18 cellular contexts compared by ENCODE assay signal in the genomic region with DNA sequence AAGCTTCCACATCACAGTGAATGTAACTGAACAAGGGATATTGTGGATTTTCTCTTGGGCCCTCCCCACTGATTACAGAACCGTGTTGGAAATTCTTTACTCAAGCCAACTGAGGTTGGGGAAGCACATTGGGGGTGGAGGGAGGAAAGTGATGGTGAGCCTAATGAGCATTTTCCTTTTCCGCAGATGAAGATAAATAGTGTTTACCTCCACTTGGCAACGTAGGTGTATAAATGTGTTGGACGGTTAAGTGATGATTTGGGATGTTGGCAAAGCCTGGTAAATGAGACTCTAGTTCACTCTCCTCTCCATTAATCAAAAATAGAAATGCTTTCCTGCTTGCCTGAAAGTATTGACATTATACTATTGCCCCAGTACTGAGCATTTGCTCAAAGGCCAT. TPM values are rescaled to one million over a fixed set of nuclear protein-coding genes. Genes with fewer than 3 reads are reported as not detected.
DNase-seq lines count a peak whose midpoint lies in the region; ATAC-seq and TF ChIP-seq lines count a peak whose summit lies in the region.
"Had no signal": no experiment of that assay in that cellular context is flagged by ENCODE, and none has a peak within 500 bp of the region (broad histone marks: within the 10 kb centered on the region; RNA-seq: fewer than 3 reads in every experiment).

No MANE protein-coding gene starts in this region.

- no peaks in the 10 kb centered on the region for H3K9me3 ChIP-seq in osteoblast (ENCODE audit: low read depth, low read length)
- H3K9me3 ChIP-seq: Caco-2 had no signal

- no peak overlapping the region for H3K4me3 ChIP-seq in osteoblast (ENCODE audit: insufficient read depth, low read length)
- H3K4me3 ChIP-seq: BLaER1, GM12878, GM23248 had no signal

- no peak for TF ChIP-seq CTCF in osteoblast (IDR thresholded peaks at IDR 0.05; ENCODE audit: extremely low read depth, low read depth, low read length)

- no peaks in the 10 kb centered on the region for H3K4me1 Mint-ChIP-seq in activated CD8-positive, alpha-beta T cell treated with anti-CD3 and anti-CD28 coated beads, Interleukin-2, amount 10 ng/mL, durations not matched to agents 7 days and 5 days (ENCODE audit: low read depth)
- H3K4me1 Mint-ChIP-seq: B cell; CD4-positive, CD25-positive, alpha-beta regulatory T cell had no signal

- CTCF ChIA-PET in activated CD8-positive, alpha-beta T cell treated with anti-CD3 and anti-CD28 coated beads, Interleukin-2, amount 10 ng/mL, durations not matched to agents 7 days and 5 days (lab: Charles Lee): no interaction called here

- no peaks in the 10 kb centered on the region for H3K36me3 ChIP-seq in osteoblast (ENCODE audit: insufficient read depth, low read length)
- H3K36me3 ChIP-seq: BLaER1 had no signal

- no peak overlapping the region for H3K4me3 Mint-ChIP-seq in activated CD8-positive, alpha-beta T cell treated with anti-CD3 and anti-CD28 coated beads, Interleukin-2, amount 10 ng/mL, durations not matched to agents 7 days and 5 days
- H3K4me3 Mint-ChIP-seq: B cell; CD4-positive, CD25-positive, alpha-beta regulatory T cell; CD8-positive, alpha-beta T cell; H9 had no signal

- ATAC-seq in activated CD8-positive, alpha-beta T cell treated with anti-CD3 and anti-CD28 coated beads, Interleukin-2, amount 10 ng/mL, durations not matched to agents 7 days and 5 days: no peak
- ATAC-seq: CD8-positive, alpha-beta T cell; GM12878; HCT116 had no signal

- H3K4me1 ChIP-seq in osteoblast (ENCODE audit: insufficient read depth, low read length): no peaks in the 10 kb centered on the region
- H3K4me1 ChIP-seq: BLaER1, Caco-2 had no signal

- H2AFZ ChIP-seq in osteoblast (ENCODE audit: low read length): no peak overlapping the region
- H2AFZ ChIP-seq: GM23248 had no signal

- H3K27me3 ChIP-seq in osteoblast (ENCODE audit: insufficient read depth, low read length): no peaks in the 10 kb centered on the region

- no peaks in the 10 kb centered on the region for H3K9me3 Mint-ChIP-seq in activated CD8-positive, alpha-beta T cell treated with anti-CD3 and anti-CD28 coated beads, Interleukin-2, amount 10 ng/mL, durations not matched to agents 7 days and 5 days (ENCODE audit: insufficient read depth)
- H3K9me3 Mint-ChIP-seq: CD8-positive, alpha-beta T cell; H9 had no signal

- no peak overlapping the region for H3K27ac Mint-ChIP-seq in activated CD8-positive, alpha-beta T cell treated with anti-CD3 and anti-CD28 coated beads, Interleukin-2, amount 10 ng/mL, durations not matched to agents 7 days and 5 days
- H3K27ac Mint-ChIP-seq: B cell; CD4-positive, CD25-positive, alpha-beta regulatory T cell; CD8-positive, alpha-beta T cell; H9 had no signal

- H3K4me2 ChIP-seq in osteoblast (ENCODE audit: insufficient read depth, low read length): no peak overlapping the region
- H3K4me2 ChIP-seq: BLaER1 had no signal

- DNase-seq in NCI-H2081 (lab: John Stamatoyannopoulos, UW) (peak; percentile 65 to 88), NCI-H774 (lab: John Stamatoyannopoulos, UW) (peak; percentile 63), osteoblast (ENCODE audit: insufficient read length, low spot score, missing footprints) (peak; percentile 22), NCI-H2029 treated with DMSO at 0.1 percent for 48 hours (lab: John Stamatoyannopoulos, UW) (no peak), dedifferentiated amniotic fluid mesenchymal stem cell (ENCODE audit: extremely low spot score) (no peak)
- DNase-seq in activated CD8-positive, alpha-beta T cell treated with anti-CD3 and anti-CD28 coated beads, Interleukin-2, amount 10 ng/mL, durations not matched to agents 7 days and 5 days: no peak
- DNase-seq: Caco-2; CD4-positive, CD25-positive, alpha-beta regulatory T cell; CD8-positive, alpha-beta T cell; DMS153; DND-41; GM23248; H9 had no signal

- H4K20me1 ChIP-seq in osteoblast (ENCODE audit: insufficient read depth, low read length): no peaks in the 10 kb centered on the region
- H4K20me1 ChIP-seq: BLaER1 had no signal

- no peaks in the 10 kb centered on the region for H3K27me3 Mint-ChIP-seq in activated CD8-positive, alpha-beta T cell treated with anti-CD3 and anti-CD28 coated beads, Interleukin-2, amount 10 ng/mL, durations not matched to agents 7 days and 5 days (ENCODE audit: low read depth)
- H3K27me3 Mint-ChIP-seq: CD4-positive, CD25-positive, alpha-beta regulatory T cell had no signal

- H3K27ac ChIP-seq in osteoblast (ENCODE audit: low read depth, low read length): no peak overlapping the region
- H3K27ac ChIP-seq: BLaER1, C4-2B, GM23248 had no signal

- POLR2A ChIA-PET in activated CD8-positive, alpha-beta T cell treated with anti-CD3 and anti-CD28 coated beads, Interleukin-2, amount 10 ng/mL, durations not matched to agents 7 days and 5 days (lab: Charles Lee): no interaction called here

- H3K79me2 ChIP-seq in osteoblast (ENCODE audit: insufficient read depth, low read length): no peaks in the 10 kb centered on the region

- H3K36me3 Mint-ChIP-seq in activated CD8-positive, alpha-beta T cell treated with anti-CD3 and anti-CD28 coated beads, Interleukin-2, amount 10 ng/mL, durations not matched to agents 7 days and 5 days (ENCODE audit: low read depth): no peaks in the 10 kb centered on the region
- H3K36me3 Mint-ChIP-seq: CD4-positive, CD25-positive, alpha-beta regulatory T cell; CD8-positive, alpha-beta T cell had no signal

RNA-seq across cellular contexts. Expression of a gene that starts 27.1 kb away (rescaled TPM):
- 29.5 and 56.1 TPM in 2 replicates for total RNA-seq in osteoblast
- total RNA-seq in activated CD8-positive, alpha-beta T cell treated with anti-CD3 and anti-CD28 coated beads, Interleukin-2, amount 10 ng/mL, durations not matched to agents 7 days and 5 days: 10 to 100 TPM; 13.3 to 15.3 TPM
- total RNA-seq: B cell; Caco-2; CD4-positive, CD25-positive, alpha-beta regulatory T cell; H9 had no signal

Comparison
In these comparisons a context has a peak if more than half of its experiments do, and no peak if none do; other contexts are left out.
1. DNase-seq: peak in NCI-H2081 (2 of 2), NCI-H774 (single experiment) and osteoblast (single experiment); none in NCI-H2029 treated with DMSO at 0.1 percent for 48 hours (single experiment), dedifferentiated amniotic fluid mesenchymal stem cell (single experiment) and activated CD8-positive, alpha-beta T cell treated with anti-CD3 and anti-CD28 coated beads, Interleukin-2, amount 10 ng/mL, durations not matched to agents 7 days and 5 days (single experiment).